25 cellular contexts compared by ENCODE assay signal in the genomic region with DNA sequence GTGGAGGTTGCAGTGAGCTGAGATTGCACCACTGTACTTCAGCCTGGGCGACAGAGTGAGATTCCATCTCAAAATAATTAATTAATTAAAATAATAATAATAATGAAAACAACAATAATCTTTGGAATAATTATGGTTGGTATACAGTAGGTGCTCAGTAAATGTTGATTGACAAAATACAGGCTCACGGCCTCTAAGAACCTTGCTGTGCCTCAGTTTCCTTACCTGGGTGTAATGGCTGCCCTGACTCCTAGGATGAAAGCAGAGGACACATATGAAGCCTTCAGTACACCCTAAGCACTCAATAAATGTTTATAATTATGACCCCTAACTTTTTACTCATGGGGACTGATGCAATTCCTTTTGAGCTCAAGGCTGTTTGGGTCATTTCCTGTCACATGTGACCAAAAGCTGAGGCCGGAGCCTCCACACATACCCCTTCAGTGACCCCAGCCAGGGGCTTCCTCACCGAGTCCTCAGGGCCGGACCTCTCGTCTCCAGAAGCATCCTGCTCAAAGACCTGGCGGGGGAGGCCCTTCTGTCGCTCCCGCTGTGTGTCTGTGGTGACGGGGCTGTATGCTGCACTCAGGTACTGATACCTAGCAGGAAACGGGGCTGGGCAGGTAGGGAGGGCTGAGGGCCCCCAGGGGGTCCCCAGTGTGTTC. TPM values are rescaled to one million over a fixed set of nuclear protein-coding genes. Genes with fewer than 3 reads are reported as not detected.
A peak's percentile ranks its signal among the peaks of the same experiment; 100 is the strongest.
DNase-seq lines count a peak whose midpoint lies in the region; ATAC-seq, FAIRE-seq and TF ChIP-seq lines count a peak whose summit lies in the region.
"Had no signal": no experiment of that assay in that cellular context is flagged by ENCODE, and none has a peak within 500 bp of the region (broad histone marks: within the 10 kb centered on the region; RNA-seq: fewer than 3 reads in every experiment).

No MANE protein-coding gene starts in this region.

- in situ Hi-C loops in K562 (cut with MboI): no loop called here

- TF ChIP-seq CTCF in NB4 (IDR thresholded peaks at IDR 0.05; ENCODE audit: low read depth, low read length): no peak
- TF ChIP-seq CTCF in K562 (IDR thresholded peaks at IDR 0.05 in 2 of 3, conservative IDR thresholded peaks at IDR 0.05 in 1 of 3; ENCODE audit: insufficient read depth in 2 of 3, low read depth in 1 of 3, low read length in 3 of 3): no peak
- TF ChIP-seq CTCF in lung (IDR thresholded peaks at IDR 0.05; ENCODE audit: control extremely low read depth, extremely low read depth): no peak

- H3K4me1 ChIP-seq in K562 (replicated peaks in 1 of 2; ENCODE audit: control insufficient read depth in 2 of 2, insufficient read depth in 2 of 2, low read length in 2 of 2): peaks cover 0 to 5% of the 10 kb centered on the region in 2 experiments; a peak in 2 of 5 replicates
- peaks cover 0 to 15% of the 10 kb centered on the region in 2 donors for H3K4me1 ChIP-seq in lung (ENCODE audit: control insufficient read depth in 2 of 2, insufficient read depth in 2 of 2, low read length in 2 of 2)
- H3K4me1 ChIP-seq: BLaER1 had no signal

- H3K9me1 ChIP-seq in K562 (ENCODE audit: control insufficient read depth, insufficient read depth, low read length): no peaks in the 10 kb centered on the region

- H2AFZ ChIP-seq in K562 (ENCODE audit: low read depth, low read length): no peak overlapping the region
- H2AFZ ChIP-seq: PC-9 had no signal

- H3K27me3 ChIP-seq in K562 (ENCODE audit: control insufficient read depth in 2 of 2, insufficient read depth in 2 of 2, low read length in 2 of 2) (no peaks in the 10 kb centered on the region), lung (ENCODE audit: control insufficient read depth, insufficient read depth) (no peaks in the 10 kb centered on the region)
- H3K27me3 ChIP-seq: MG63, SJCRH30 had no signal

- no peak for FAIRE-seq in K562 (lab: Jason Lieb, UNC)

- TF ChIP-seq RAD21 in K562 (CRISPR knock-in tag; conservative IDR thresholded peaks at IDR 0.05 in 1 of 2, IDR thresholded peaks at IDR 0.05 in 1 of 2): no peak

- no peak overlapping the region for H3K27ac Mint-ChIP-seq in activated T-cell treated with anti-CD3 and anti-CD28 coated beads, Interleukin-2, amount 50 U/mL, for 72 hours
- H3K27ac Mint-ChIP-seq: IgD-negative memory B cell had no signal

- H3K4me3 Mint-ChIP-seq in activated T-cell treated with anti-CD3 and anti-CD28 coated beads, Interleukin-2, amount 50 U/mL, for 72 hours: no peak overlapping the region
- H3K4me3 Mint-ChIP-seq: CD4-positive, alpha-beta memory T cell had no signal

- intact Hi-C loops in K562 (cut with micrococcal nuclease): no loop called here

- H3K36me3 ChIP-seq in K562 (ENCODE audit: control insufficient read depth, insufficient read depth, low read length): peaks cover 23% of the 10 kb centered on the region; the same call in 2 of the 3 replicates
- H3K36me3 ChIP-seq in lung (ENCODE audit: control insufficient read depth in 2 of 2, insufficient read depth in 2 of 2, low read length in 2 of 2): peaks cover 0 to 24% of the 10 kb centered on the region in 2 donors
- H3K36me3 ChIP-seq: BLaER1 had no signal

- H3K4me2 ChIP-seq in K562 (ENCODE audit: insufficient read depth, low read length): no peak overlapping the region
- H3K4me2 ChIP-seq: BLaER1, PC-9 had no signal

- no peak overlapping the region for H3K9ac ChIP-seq in K562 (ENCODE audit: insufficient read depth in 1 of 2, low read depth in 2 of 2, low read length in 2 of 2)
- H3K9ac ChIP-seq: BLaER1 had no signal

- H3K9me3 ChIP-seq in K562 (replicated peaks; ENCODE audit: control insufficient read depth, insufficient read depth, low read depth, low read length) (no peaks in the 10 kb centered on the region), lung (ENCODE audit: control insufficient read depth in 2 of 2, insufficient read depth in 1 of 2, low read length in 1 of 2) (no peaks in the 10 kb centered on the region)
- H3K9me3 ChIP-seq: BLaER1, MG63, SJCRH30 had no signal

- H3K4me3 ChIP-seq in NB4 (ENCODE audit: low read depth, low read length) (no peak overlapping the region), K562 (no peak overlapping the region), lung (no peak overlapping the region)
- H3K4me3 ChIP-seq: BLaER1, MG63, PC-9, SJCRH30 had no signal

- DNase-seq in NB4 (ENCODE audit: low read depth) (peak; percentile 25), K562 (ENCODE audit: extremely low read depth in 1 of 4, low spot score in 3 of 4) (no peak), lung (ENCODE audit: low spot score) (no peak), NOMO-1 (lab: John Stamatoyannopoulos, UW; ENCODE audit: unreplicated experiment in 2 of 2) (no peak)
- no peak for DNase-seq in activated T-cell treated with anti-CD3 and anti-CD28 coated beads, Interleukin-2, amount 50 U/mL, for 72 hours
- DNase-seq: CD4-positive, alpha-beta memory T cell; DMS153; GDM1; H7; Kasumi-1; MG63; NCI-H1092; NCI-H1436 treated with DMSO at 0.1 percent for 48 hours; NCI-H2029; NCI-H2171; NCI-H526; PC-9; SJCRH30 had no signal

- no peaks in the 10 kb centered on the region for H3K9me3 Mint-ChIP-seq in activated T-cell treated with anti-CD3 and anti-CD28 coated beads, Interleukin-2, amount 50 U/mL, for 72 hours
- H3K9me3 Mint-ChIP-seq: IgD-negative memory B cell had no signal

- no peaks in the 10 kb centered on the region for H3K79me2 ChIP-seq in K562 (ENCODE audit: control insufficient read depth, insufficient read depth, low read length)

- TF ChIP-seq POLR2A in NB4 (IDR thresholded peaks at IDR 0.05; ENCODE audit: extremely low read depth, insufficient read length) (no peak), K562 (conservative IDR thresholded peaks at IDR 0.05) (no peak)

- BruUV-seq in K562 (replicated peaks; lab: Mats Ljungman, UMichigan): no TSS peak

- H3K4me1 Mint-ChIP-seq in activated T-cell treated with anti-CD3 and anti-CD28 coated beads, Interleukin-2, amount 50 U/mL, for 72 hours (ENCODE audit: low read depth): no peaks in the 10 kb centered on the region
- H3K4me1 Mint-ChIP-seq: CD4-positive, alpha-beta memory T cell; IgD-negative memory B cell had no signal

- H3K27me3 Mint-ChIP-seq in activated T-cell treated with anti-CD3 and anti-CD28 coated beads, Interleukin-2, amount 50 U/mL, for 72 hours (ENCODE audit: low read depth): no peaks in the 10 kb centered on the region
- H3K27me3 Mint-ChIP-seq: IgD-negative memory B cell had no signal

- 0 out of 2 replicates have a peak, but pooled peaks cover 8% of the 10 kb centered on the region for H4K20me1 ChIP-seq in K562 (replicated peaks; ENCODE audit: control insufficient read depth, insufficient read depth, low read length)

- H3K27ac ChIP-seq in K562 (ENCODE audit: extremely low read depth, low read depth, low read length) (no peak overlapping the region), lung (ENCODE audit: low read depth in 1 of 2, low read length in 1 of 2) (peak overlapping the region; percentile 64 to 65)
- H3K27ac ChIP-seq: BLaER1, HL-60, PC-9, SJCRH30 had no signal

- no peaks in the 10 kb centered on the region for H3K36me3 Mint-ChIP-seq in activated T-cell treated with anti-CD3 and anti-CD28 coated beads, Interleukin-2, amount 50 U/mL, for 72 hours (ENCODE audit: insufficient read depth in 2 of 2)
- H3K36me3 Mint-ChIP-seq: CD4-positive, alpha-beta memory T cell had no signal

- POLR2A ChIA-PET in K562 (lab: Yijun Ruan, JAX): interaction anchor here (0.6 to 1.1 kb wide), 2 partner anchors 9 to 32 kb away, joined by 3 to 4 read pairs; no protein-coding TSS in a partner anchor

- TF ChIP-seq EP300 in K562 (IDR thresholded peaks at IDR 0.05; ENCODE audit: low read length): no peak

- CTCF ChIA-PET in K562 (lab: Yijun Ruan, JAX; ENCODE audit: low intra/inter-chr PET ratio): interaction anchor here (0.6 kb wide), 1 partner anchor 26 kb away, joined by 3 read pairs; no protein-coding TSS in a partner anchor

- ATAC-seq in K562 (no peak), lung (ENCODE audit: insufficient read depth, low FRiP score) (no peak), HG03095 (IDR thresholded peaks at IDR 0.05; ENCODE audit: unreplicated experiment) (no peak)
- ATAC-seq in activated T-cell treated with anti-CD3 and anti-CD28 coated beads, Interleukin-2, amount 50 U/mL, for 72 hours (replicated peaks in 1 of 2): no peak

- WGBS in K562 (ENCODE audit: insufficient coverage, low coverage, missing lambda C conversion rate): 75% methylated on average over 11 of the region's 11 CpGs
- 76% methylated on average over 11 of the region's 11 CpGs for WGBS in lung, 2 donors

RNA-seq across cellular contexts. Expression of a gene that starts 10.5 kb away (rescaled TPM):
- 79.9 and 184 TPM in 2 replicates for total RNA-seq in K562 (2011; cell fraction: chromatin; rRNA removed; ENCODE audit: low replicate concordance)
- 88.2 and 89.2 TPM in 2 replicates for total RNA-seq in K562 (2011; cell fraction: nucleolus; rRNA removed)
- 65.6 and 76.9 TPM in 2 replicates for total RNA-seq in K562 (2011; cell fraction: nucleoplasm; rRNA removed)
- total RNA-seq in K562 (2014; rRNA removed) (3.8 and 5.7 TPM in 2 replicates), K562 (2014; rRNA removed; fragmentation: Illumina TruSeq; extraction: Trizol) (2.0 and 2.4 TPM in 2 replicates), K562 (2015; rRNA removed; fragmentation: Illumina TruSeq; extraction: Trizol) (1.9 and 2.3 TPM in 2 replicates), K562 (2021) (19.3 and 20.2 TPM in 2 replicates), lung (100 to 1,000 TPM in 1 of 2 donors, 10 to 100 TPM in 1; 60.2 to 129 TPM)
- polyA plus RNA-seq in K562 (2011; rRNA removed) (7.0 and 14.5 TPM in 2 replicates), K562 (2014; fragmentation: Illumina TruSeq; extraction: Trizol) (4.4 and 7.3 TPM in 2 replicates), K562 (2014; fragmentation: Nextera tagmentation; extraction: Ambion mirVana) (under 1 TPM; 0.35 to 0.46 TPM), K562 (2014; rRNA removed) (10.0 and 11.8 TPM in 2 replicates), lung (10 to 100 TPM; 38.6 to 87.3 TPM)
- 8.0 and 14.5 TPM in 2 replicates for polyA plus RNA-seq in K562 (2011; cell fraction: cytosol; rRNA removed)
- 78.6 and 79.9 TPM in 2 replicates for polyA plus RNA-seq in K562 (2011; cell fraction: nucleus; rRNA removed)
- 7.9 and 22.7 TPM in 2 replicates for polyA plus RNA-seq in K562 (2012)
- 5.3 and 5.8 TPM in 2 replicates for polyA minus RNA-seq in K562 (2011; rRNA and poly(A)+ RNA removed)
- 8.8 and 17.8 TPM in 2 replicates for polyA minus RNA-seq in K562 (2011; cell fraction: cytosol; rRNA and poly(A)+ RNA removed)
- polyA minus RNA-seq in K562 (2011; cell fraction: nucleus; rRNA and poly(A)+ RNA removed): 15.8 and 20.2 TPM in 2 replicates
- total RNA-seq in activated T-cell treated with anti-CD3 and anti-CD28 coated beads, Interleukin-2, amount 50 U/mL, for 72 hours: 1 to 10 TPM; 8.4 to 9.1 TPM
- polyA plus RNA-seq: CD4-positive, alpha-beta memory T cell had no signal

RNA-seq across cellular contexts. Expression of a gene that starts 12.4 kb away (rescaled TPM):
- not detected in 2 replicates for total RNA-seq in K562 (2011; cell fraction: chromatin; rRNA removed; ENCODE audit: low replicate concordance)
- total RNA-seq in K562 (2011; cell fraction: nucleolus; rRNA removed): not detected in 2 replicates
- total RNA-seq in K562 (2011; cell fraction: nucleoplasm; rRNA removed): not detected in 2 replicates
- total RNA-seq in K562 (2014; rRNA removed) (not detected in 2 replicates), K562 (2014; rRNA removed; fragmentation: Illumina TruSeq; extraction: Trizol) (not detected in 2 replicates), K562 (2015; rRNA removed; fragmentation: Illumina TruSeq; extraction: Trizol) (not detected in 2 replicates), K562 (2021) (not detected in 2 replicates), lung (not detected)
- polyA plus RNA-seq in K562 (2011; rRNA removed) (not detected in 2 replicates), K562 (2014; fragmentation: Illumina TruSeq; extraction: Trizol) (not detected in 2 replicates), K562 (2014; fragmentation: Nextera tagmentation; extraction: Ambion mirVana) (not detected), K562 (2014; rRNA removed) (not detected in 2 replicates), lung (1 to 10 TPM in 1 of 2 donors, under 1 TPM in 1; 0.19 to 1.0 TPM)
- polyA plus RNA-seq in K562 (2011; cell fraction: cytosol; rRNA removed): not detected in 2 replicates
- polyA plus RNA-seq in K562 (2011; cell fraction: nucleus; rRNA removed): not detected in 2 replicates
- polyA plus RNA-seq in K562 (2012): not detected in 2 replicates
- not detected in 2 replicates for polyA minus RNA-seq in K562 (2011; rRNA and poly(A)+ RNA removed)
- not detected in 2 replicates for polyA minus RNA-seq in K562 (2011; cell fraction: cytosol; rRNA and poly(A)+ RNA removed)
- not detected in 2 replicates for polyA minus RNA-seq in K562 (2011; cell fraction: nucleus; rRNA and poly(A)+ RNA removed)
- total RNA-seq in activated T-cell treated with anti-CD3 and anti-CD28 coated beads, Interleukin-2, amount 50 U/mL, for 72 hours: not detected
- total RNA-seq: A673; CD4-positive, alpha-beta memory T cell; Daoy; H7; HT1080; PC-9; SJCRH30 had no signal
- polyA plus RNA-seq: CD4-positive, alpha-beta memory T cell; IgD-negative memory B cell had no signal

RNA-seq across cellular contexts. Expression of a gene that starts 44.2 kb away (rescaled TPM):
- not detected in 2 replicates for total RNA-seq in K562 (2011; cell fraction: chromatin; rRNA removed; ENCODE audit: low replicate concordance)
- total RNA-seq in K562 (2011; cell fraction: nucleolus; rRNA removed): not detected in 2 replicates
- not detected in 2 replicates for total RNA-seq in K562 (2011; cell fraction: nucleoplasm; rRNA removed)
- total RNA-seq in K562 (2014; rRNA removed) (not detected in 2 replicates), K562 (2014; rRNA removed; fragmentation: Illumina TruSeq; extraction: Trizol) (not detected in 2 replicates), K562 (2015; rRNA removed; fragmentation: Illumina TruSeq; extraction: Trizol) (not detected in 2 replicates), K562 (2021) (not detected in 2 replicates), lung (not detected)
- polyA plus RNA-seq in K562 (2011; rRNA removed) (not detected in 2 replicates), K562 (2014; fragmentation: Illumina TruSeq; extraction: Trizol) (not detected in 2 replicates), K562 (2014; fragmentation: Nextera tagmentation; extraction: Ambion mirVana) (not detected), K562 (2014; rRNA removed) (not detected in 2 replicates), lung (not detected)
- polyA plus RNA-seq in K562 (2011; cell fraction: cytosol; rRNA removed): not detected in 2 replicates
- polyA plus RNA-seq in K562 (2011; cell fraction: nucleus; rRNA removed): not detected in 2 replicates
- not detected in 2 replicates for polyA plus RNA-seq in K562 (2012)
- not detected in 2 replicates for polyA minus RNA-seq in K562 (2011; rRNA and poly(A)+ RNA removed)
- not detected in 2 replicates for polyA minus RNA-seq in K562 (2011; cell fraction: cytosol; rRNA and poly(A)+ RNA removed)
- not detected in 2 replicates for polyA minus RNA-seq in K562 (2011; cell fraction: nucleus; rRNA and poly(A)+ RNA removed)
- total RNA-seq in activated T-cell treated with anti-CD3 and anti-CD28 coated beads, Interleukin-2, amount 50 U/mL, for 72 hours: not detected
- total RNA-seq: A673; CD4-positive, alpha-beta memory T cell; Daoy; H7; HT1080; PC-9; SJCRH30 had no signal
- polyA plus RNA-seq: CD4-positive, alpha-beta memory T cell; IgD-negative memory B cell had no signal

RNA-seq across cellular contexts. Expression of a gene that starts 54.4 kb away (rescaled TPM):
- 29.2 and 60.7 TPM in 2 replicates for total RNA-seq in K562 (2011; cell fraction: chromatin; rRNA removed; ENCODE audit: low replicate concordance)
- total RNA-seq in K562 (2011; cell fraction: nucleolus; rRNA removed): 29.0 and 31.2 TPM in 2 replicates
- 30.1 and 39.5 TPM in 2 replicates for total RNA-seq in K562 (2011; cell fraction: nucleoplasm; rRNA removed)
- total RNA-seq in K562 (2014; rRNA removed) (32.2 and 41.2 TPM in 2 replicates), K562 (2014; rRNA removed; fragmentation: Illumina TruSeq; extraction: Trizol) (12.7 and 13.9 TPM in 2 replicates), K562 (2015; rRNA removed; fragmentation: Illumina TruSeq; extraction: Trizol) (19.8 and 21.3 TPM in 2 replicates), K562 (2021) (36.0 and 37.5 TPM in 2 replicates), lung (100 to 1,000 TPM; 129 to 164 TPM)
- polyA plus RNA-seq in K562 (2011; rRNA removed) (10.8 and 13.5 TPM in 2 replicates), K562 (2014; fragmentation: Illumina TruSeq; extraction: Trizol) (47.7 and 47.8 TPM in 2 replicates), K562 (2014; fragmentation: Nextera tagmentation; extraction: Ambion mirVana) (1 to 10 TPM; 4.4 to 5.6 TPM), K562 (2014; rRNA removed) (17.4 and 24.6 TPM in 2 replicates), lung (10 to 100 TPM; 90.1 to 96.8 TPM)
- polyA plus RNA-seq in K562 (2011; cell fraction: cytosol; rRNA removed): 9.4 and 26.1 TPM in 2 replicates
- polyA plus RNA-seq in K562 (2011; cell fraction: nucleus; rRNA removed): 15.1 and 27.0 TPM in 2 replicates
- polyA plus RNA-seq in K562 (2012): 30.1 and 49.8 TPM in 2 replicates
- 7.2 and 12.8 TPM in 2 replicates for polyA minus RNA-seq in K562 (2011; rRNA and poly(A)+ RNA removed)
- polyA minus RNA-seq in K562 (2011; cell fraction: cytosol; rRNA and poly(A)+ RNA removed): 18.5 and 26.0 TPM in 2 replicates
- 6.7 and 6.9 TPM in 2 replicates for polyA minus RNA-seq in K562 (2011; cell fraction: nucleus; rRNA and poly(A)+ RNA removed)
- 1 to 10 TPM in 1 of 2 donors, under 1 TPM in 1; 0.96 to 1.1 TPM for total RNA-seq in activated T-cell treated with anti-CD3 and anti-CD28 coated beads, Interleukin-2, amount 50 U/mL, for 72 hours
- polyA plus RNA-seq: IgD-negative memory B cell had no signal
